8 cellular contexts compared by ENCODE assay signal in genomic region chr18:79528846-79529245, GRCh38.
DNase-seq lines count a peak whose midpoint lies in the region; ATAC-seq and TF ChIP-seq lines count a peak whose summit lies in the region.

No MANE protein-coding gene starts in this region.

- peaks cover 0 to 5% of the 10 kb centered on the region in 2 donors for H3K36me3 ChIP-seq in left lung

- H3K4me3 ChIP-seq in AG09309 (ENCODE audit: control insufficient read depth, low read depth, low read length) (no peak overlapping the region), left lung (no peak overlapping the region)

- peak; percentile 14 for DNase-seq in AG09309 (ENCODE audit: low read depth)
- DNase-seq in NCI-H146 treated with DMSO at 0.1 percent for 48 hours (lab: John Stamatoyannopoulos, UW; ENCODE audit: unreplicated experiment), result peak; percentile 45
- peak; percentile 57 for DNase-seq in activated CD4-positive, alpha-beta T cell treated with anti-CD3 and anti-CD28 coated beads for 1 hour
- peak; percentile 31 for DNase-seq in cerebellar cortex (ENCODE audit: low spot score)
- DNase-seq in left lung, result peak in 1 of 2 donors; percentile 39
- peak in 2 of 3 experiments; percentile 56 to 69 for DNase-seq in stimulated activated CD4-positive, alpha-beta T cell treated with anti-CD3 and anti-CD28 coated beads, TNF-alpha, amount 100 ng/mL, for 4 hours (ENCODE audit: low read depth in 3 of 3)

- TF ChIP-seq CTCF in AG09309 (IDR thresholded peaks at IDR 0.05; ENCODE audit: control insufficient read depth, insufficient read depth, low read depth, low read length, missing control alignments) (peak; percentile 90), left lung (IDR thresholded peaks at IDR 0.05) (peak; percentile 76 to 82)

- H3K27ac ChIP-seq in left lung, result no peak overlapping the region

- H3K9me3 ChIP-seq in left lung, result no peaks in the 10 kb centered on the region

- intact Hi-C loops in left lung (cut with DNase I), result loop anchor here in 1 of 2 donors (5.0 kb wide), 1 partner anchor 147 kb away; no protein-coding TSS in a partner anchor

- H3K4me1 ChIP-seq in left lung, result peaks cover 9 to 17% of the 10 kb centered on the region in 2 donors

- ATAC-seq in GM18498 (IDR thresholded peaks at IDR 0.05; ENCODE audit: unreplicated experiment), result peak; percentile 39
- ATAC-seq in left lung, result peak; percentile 60
- no peak for ATAC-seq in HG03175 (IDR thresholded peaks at IDR 0.05; ENCODE audit: unreplicated experiment)

- peaks cover 0 to 24% of the 10 kb centered on the region in 2 donors for H3K27me3 ChIP-seq in left lung
